11 cellular contexts compared by ENCODE assay signal in genomic region chr3:159733194-159733860, GRCh38.
A peak's percentile ranks its signal among the peaks of the same experiment; 100 is the strongest.
DNase-seq lines count a peak whose midpoint lies in the region; ATAC-seq and TF ChIP-seq lines count a peak whose summit lies in the region.
"Had no signal": no experiment of that assay in that cellular context is flagged by ENCODE, and none has a peak within 500 bp of the region (broad histone marks: within the 10 kb centered on the region; RNA-seq: fewer than 3 reads in every experiment).

No MANE protein-coding gene starts in this region.

- H2AFZ ChIP-seq in MM.1S (ENCODE audit: low read length), result no peak overlapping the region

- no peak for ATAC-seq in HG02981 (IDR thresholded peaks at IDR 0.05; ENCODE audit: unreplicated experiment)
- ATAC-seq: naive thymus-derived CD4-positive, alpha-beta T cell had no signal

- intact Hi-C loops in tibial artery (cut with DNase I; ENCODE audit: low total_unique reads), result loop anchor here (10.0 kb wide), 1 partner anchor 109 kb away; no protein-coding TSS in a partner anchor

- no peak for TF ChIP-seq CTCF in astrocyte of the cerebellum (IDR thresholded peaks at IDR 0.05; ENCODE audit: low read depth, low read length, missing control alignments)
- no peak for TF ChIP-seq CTCF in tibial artery (IDR thresholded peaks at IDR 0.05)
- TF ChIP-seq CTCF in MM.1S (IDR thresholded peaks at IDR 0.05; ENCODE audit: low read length), result no peak

- H3F3A ChIP-seq in MM.1S (ENCODE audit: insufficient read depth, low read length), result no peaks in the 10 kb centered on the region

- DNase-seq in HK-2 (ENCODE audit: unreplicated experiment), result peak; percentile 32
- peak; percentile 57 for DNase-seq in astrocyte of the cerebellum (ENCODE audit: low read depth)
- no peak for DNase-seq in tibial artery
- no peak for DNase-seq in NCI-H2107 treated with DMSO at 0.1 percent for 48 hours (lab: John Stamatoyannopoulos, UW; ENCODE audit: unreplicated experiment)
- no peak for DNase-seq in activated CD4-positive, alpha-beta T cell treated with anti-CD3 and anti-CD28 coated beads for 4 hours
- DNase-seq in MM.1S, result no peak
- DNase-seq: naive thymus-derived CD4-positive, alpha-beta T cell; NCI-H446 treated with DMSO at 0.1 percent for 48 hours; T-helper 2 cell had no signal

- H3K27ac ChIP-seq in iPS-20b (ENCODE audit: low read length) (peak overlapping the region; percentile 62), tibial artery (peak overlapping the region; percentile 36 to 68), MM.1S (ENCODE audit: low read length) (no peak overlapping the region)

- H3K27me3 ChIP-seq in iPS-20b (ENCODE audit: insufficient read depth, low read length) (no peaks in the 10 kb centered on the region), tibial artery (no peaks in the 10 kb centered on the region), MM.1S (replicated peaks; ENCODE audit: insufficient read depth, low read length) (no peaks in the 10 kb centered on the region)

- peak overlapping the region; percentile 77; the same call in 1 of the 2 replicates for H3K9ac ChIP-seq in iPS-20b (ENCODE audit: low read depth, low read length)
- no peak overlapping the region for H3K9ac ChIP-seq in MM.1S (ENCODE audit: low read length)

- in situ Hi-C loops in astrocyte of the cerebellum (cut with HindIII; ENCODE audit: low sequenced_read_pairs), result no loop called here

- no peaks in the 10 kb centered on the region for H3K9me3 ChIP-seq in iPS-20b (ENCODE audit: insufficient read depth, low read depth, low read length)
- H3K9me3 ChIP-seq in tibial artery, result no peaks in the 10 kb centered on the region
- H3K9me3 ChIP-seq in MM.1S (replicated peaks; ENCODE audit: insufficient read depth, low read length), result no peaks in the 10 kb centered on the region

- H3K36me3 ChIP-seq in iPS-20b (ENCODE audit: insufficient read depth, low read depth, low read length) (no peaks in the 10 kb centered on the region), tibial artery (no peaks in the 10 kb centered on the region), MM.1S (replicated peaks; ENCODE audit: insufficient read depth, low read length) (no peaks in the 10 kb centered on the region)

- H3K4me2 ChIP-seq in MM.1S (ENCODE audit: low read depth, low read length), result no peak overlapping the region

- no peaks in the 10 kb centered on the region for H4K20me1 ChIP-seq in MM.1S (ENCODE audit: insufficient read depth, low read length)

- H3K4me3 ChIP-seq in astrocyte of the cerebellum (ENCODE audit: low read depth, low read length), result no peak overlapping the region
- H3K4me3 ChIP-seq in iPS-20b (ENCODE audit: low read length), result peak overlapping the region; percentile 74; the same call in 1 of the 2 replicates
- peak overlapping the region; percentile 34 to 45 for H3K4me3 ChIP-seq in tibial artery
- no peak overlapping the region for H3K4me3 ChIP-seq in MM.1S (ENCODE audit: low read length)

- no peaks in the 10 kb centered on the region for H3K79me2 ChIP-seq in MM.1S (ENCODE audit: low read length)

- no peaks in the 10 kb centered on the region for H3K9me2 ChIP-seq in MM.1S (replicated peaks; ENCODE audit: insufficient read depth, low read length)

- H3K4me1 ChIP-seq in iPS-20b (ENCODE audit: insufficient read depth, low read length) (peaks cover 23% of the 10 kb centered on the region), tibial artery (peaks cover 0 to 28% (median 13%) of the 10 kb centered on the region in 4 donors), MM.1S (ENCODE audit: low read length) (no peaks in the 10 kb centered on the region)

Comparison
In these comparisons a context has a peak if more than half of its experiments do, and no peak if none do; other contexts are left out.
1. DNase-seq: peak in HK-2 (single experiment) and astrocyte of the cerebellum (single experiment); none in tibial artery (0 of 2), NCI-H2107 treated with DMSO at 0.1 percent for 48 hours (single experiment), activated CD4-positive, alpha-beta T cell treated with anti-CD3 and anti-CD28 coated beads for 4 hours (0 of 2) and MM.1S (single experiment).
2. H3K4me3 ChIP-seq: peak in iPS-20b (single experiment) and tibial artery (2 of 2); none in astrocyte of the cerebellum (single experiment) and MM.1S (single experiment).